1 cellular context compared by ENCODE assay signal in the genomic region with DNA sequence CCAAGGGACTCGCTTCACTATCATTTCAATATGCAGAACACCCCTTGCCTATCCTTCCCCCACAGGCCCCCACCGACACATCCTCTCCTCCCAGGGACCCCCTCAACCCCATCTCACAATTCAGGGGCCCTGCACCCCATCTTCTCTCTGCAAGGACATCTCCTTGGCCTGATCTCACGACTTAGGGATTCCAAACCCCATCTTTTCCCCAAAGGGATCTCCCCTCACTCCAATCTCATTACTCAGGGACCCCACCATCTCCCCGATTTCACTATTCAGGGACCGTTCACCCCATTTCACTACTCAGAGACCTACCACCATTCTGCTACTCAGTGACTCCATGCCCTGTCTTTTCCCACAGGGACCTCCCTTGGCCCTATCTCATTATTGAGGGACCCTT.
TF ChIP-seq lines count a peak whose summit lies in the region.

No MANE protein-coding gene starts in this region.

TF ChIP-seq in H1, 55 proteins besides CTCF, POLR2A, EP300 and RAD21:
- TF ChIP-seq TAF1 (IDR thresholded peaks at IDR 0.05; ENCODE audit: low read depth, low read length) = no peak
TF ChIP-seq in H1: peak in this region for 0.
